ENCODE assay signal across 15 cellular contexts in the genomic region with DNA sequence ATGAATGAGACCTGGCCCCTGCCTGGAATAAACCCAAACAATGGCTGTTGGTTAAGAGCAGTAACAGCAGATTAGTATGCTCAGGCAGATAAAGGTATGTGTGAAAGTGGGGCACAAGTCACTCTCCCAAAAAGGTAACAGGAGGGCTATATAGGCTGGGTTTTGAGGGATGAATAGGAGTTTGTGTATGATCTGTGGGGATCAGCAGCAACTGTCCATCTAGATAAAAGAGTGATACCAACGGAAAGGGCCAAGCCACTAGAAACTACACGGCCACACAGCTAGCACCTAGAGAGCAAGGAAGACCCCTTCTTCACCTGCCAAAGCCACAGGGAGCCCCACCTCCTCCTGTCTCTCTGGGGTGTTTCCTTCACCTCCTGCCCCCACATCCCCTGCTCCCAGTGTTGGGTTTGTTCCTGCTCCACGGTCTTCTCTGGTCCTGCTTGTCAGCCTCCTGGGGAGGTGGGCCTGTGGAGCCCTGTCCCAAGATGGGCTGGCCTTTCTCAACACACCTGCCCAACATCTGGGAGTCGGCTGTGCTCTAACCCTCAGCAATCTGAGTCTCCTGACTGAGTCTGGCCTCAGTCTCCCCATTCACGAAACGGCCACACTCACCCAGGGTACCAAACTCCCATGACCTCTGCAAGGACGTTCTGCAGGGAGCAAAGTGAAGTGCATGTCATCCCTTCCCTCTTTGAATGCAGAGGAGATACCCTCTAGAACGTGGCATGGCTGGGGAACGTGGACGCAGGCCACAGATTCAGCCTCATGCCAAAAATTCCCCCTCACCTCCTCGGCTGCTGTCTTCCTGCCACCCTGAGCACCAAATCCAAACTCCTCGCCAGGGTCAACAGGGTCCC.
DNase-seq lines count a peak whose midpoint lies in the region; ATAC-seq, FAIRE-seq and TF ChIP-seq lines count a peak whose summit lies in the region.
"Had no signal": no experiment of that assay in that cellular context is flagged by ENCODE, and none has a peak within 500 bp of the region (broad histone marks: within the 10 kb centered on the region; RNA-seq: fewer than 3 reads in every experiment).

No MANE protein-coding gene starts in this region.

- no peak overlapping the region for H3K4me3 ChIP-seq in bronchial epithelial cell (ENCODE audit: low read depth, low read length)
- H3K4me3 ChIP-seq: upper lobe of left lung had no signal

- intact Hi-C loops in Right ventricle myocardium inferior (cut with DNase I) = loop anchor here (5.0 kb wide), 2 partner anchors 48 to 108 kb away; partner anchors contain the start of gene NCOR2
- intact Hi-C loops in cardiac septum (cut with DNase I) = loop anchor here (5.0 kb wide), 3 partner anchors 58 to 288 kb away; partner anchors contain the start of gene NCOR2

- H3K36me3 Mint-ChIP-seq in natural killer cell treated with Interleukin-12 subunit alpha and Interleukin-12 subunit beta and Interleukin-15 and Interleukin-18, amount 100 ng/mL, for 72 hours = peaks cover 9% of the 10 kb centered on the region
- peaks cover 29% of the 10 kb centered on the region for H3K36me3 Mint-ChIP-seq in type B pancreatic cell

- H3K27ac Mint-ChIP-seq in natural killer cell treated with Interleukin-12 subunit alpha and Interleukin-12 subunit beta and Interleukin-15 and Interleukin-18, amount 100 ng/mL, for 72 hours = peak overlapping the region in 1 of 2 donors; percentile 18
- H3K27ac Mint-ChIP-seq in type B pancreatic cell = peak overlapping the region; percentile 68

- peak overlapping the region; percentile 18 for H3K4me3 Mint-ChIP-seq in natural killer cell treated with Interleukin-12 subunit alpha and Interleukin-12 subunit beta and Interleukin-15 and Interleukin-18, amount 100 ng/mL, for 72 hours
- no peak overlapping the region for H3K4me3 Mint-ChIP-seq in type B pancreatic cell

- H3K27me3 Mint-ChIP-seq in natural killer cell treated with Interleukin-12 subunit alpha and Interleukin-12 subunit beta and Interleukin-15 and Interleukin-18, amount 100 ng/mL, for 72 hours = no peaks in the 10 kb centered on the region
- no peaks in the 10 kb centered on the region for H3K27me3 Mint-ChIP-seq in type B pancreatic cell

- no peaks in the 10 kb centered on the region for H3K27me3 ChIP-seq in bronchial epithelial cell (ENCODE audit: control insufficient read depth, insufficient read depth, low read length)
- H3K27me3 ChIP-seq: upper lobe of left lung had no signal

- DNase-seq in Right ventricle myocardium inferior (ENCODE audit: missing footprints) (peak; percentile 35), cardiac septum (ENCODE audit: low spot score) (no peak), bronchial epithelial cell (ENCODE audit: low read depth) (no peak), type B pancreatic cell (ENCODE audit: extremely low spot score, unreplicated experiment) (no peak), islet precursor cell (no peak), NCI-H345 treated with DMSO at 0.1 percent for 48 hours (lab: John Stamatoyannopoulos, UW; ENCODE audit: unreplicated experiment) (no peak), SKM-1 treated with dmso at 0.1 percent for 144 hours (lab: John Stamatoyannopoulos, UW; ENCODE audit: unreplicated experiment) (no peak)
- DNase-seq in natural killer cell treated with Interleukin-12 subunit alpha and Interleukin-12 subunit beta and Interleukin-15 and Interleukin-18, amount 100 ng/mL, for 72 hours (ENCODE audit: low spot score) = no peak
- DNase-seq: head of caudate nucleus, Kasumi-1, kidney glomerular epithelial cell, NCI-H146, NCI-H524, upper lobe of left lung had no signal

- peak; percentile 23 for FAIRE-seq in bronchial epithelial cell (lab: Jason Lieb, UNC)
- FAIRE-seq: GM18507 had no signal

- H3K9me3 Mint-ChIP-seq in natural killer cell treated with Interleukin-12 subunit alpha and Interleukin-12 subunit beta and Interleukin-15 and Interleukin-18, amount 100 ng/mL, for 72 hours = no peaks in the 10 kb centered on the region
- no peaks in the 10 kb centered on the region for H3K9me3 Mint-ChIP-seq in type B pancreatic cell

- TF ChIP-seq CTCF in bronchial epithelial cell (IDR thresholded peaks at IDR 0.05; ENCODE audit: insufficient read depth, low read length, severe bottlenecking) (no peak), type B pancreatic cell (conservative IDR thresholded peaks at IDR 0.05) (no peak)

- H3K36me3 ChIP-seq in bronchial epithelial cell (ENCODE audit: control insufficient read depth, insufficient read depth, low read length) = peaks cover 23% of the 10 kb centered on the region

- no peak for ATAC-seq in Right ventricle myocardium inferior
- ATAC-seq in natural killer cell treated with Interleukin-12 subunit alpha and Interleukin-12 subunit beta and Interleukin-15 and Interleukin-18, amount 100 ng/mL, for 72 hours = no peak

- H3K4me1 Mint-ChIP-seq in natural killer cell treated with Interleukin-12 subunit alpha and Interleukin-12 subunit beta and Interleukin-15 and Interleukin-18, amount 100 ng/mL, for 72 hours (ENCODE audit: low read depth in 2 of 2) = peaks cover 58 to 64% of the 10 kb centered on the region in 2 donors
- peaks cover 31% of the 10 kb centered on the region for H3K4me1 Mint-ChIP-seq in type B pancreatic cell (ENCODE audit: unreplicated experiment)
